Comparison of ENCODE assay signal across 3 cellular contexts in the genomic region with DNA sequence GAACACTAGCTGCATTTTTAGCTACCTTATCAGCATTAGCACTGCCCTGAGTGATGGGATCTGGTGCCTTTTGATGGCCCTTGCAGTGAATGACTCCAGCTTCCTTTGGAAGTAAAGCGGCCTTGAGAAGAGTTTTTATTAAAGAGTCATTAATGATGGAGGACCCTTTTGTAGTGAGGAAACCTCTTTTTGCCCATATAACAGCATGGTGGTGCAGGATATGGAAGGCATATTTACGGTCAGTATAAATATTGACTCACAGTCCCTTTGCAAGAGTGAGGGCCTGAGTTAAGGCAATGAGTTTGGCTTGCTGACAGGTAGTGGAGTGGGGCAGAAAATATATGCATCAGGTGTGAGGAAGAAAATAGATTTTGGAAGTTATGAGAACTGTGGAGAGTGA.
TF ChIP-seq lines count a peak whose summit lies in the region.

No MANE protein-coding gene starts in this region.

TF ChIP-seq in HCT116, 20 proteins besides CTCF, POLR2A, EP300 and RAD21:
- TF ChIP-seq CBX3 (IDR thresholded peaks at IDR 0.05; ENCODE audit: low read depth), result peak; percentile 53; the same call in 1 of the 2 replicates

TF ChIP-seq in GM12878, 131 proteins besides CTCF, POLR2A, EP300 and RAD21:
- 0 out of 2 replicates have a peak, but pooled peaks have one; percentile 21 for TF ChIP-seq CBX5 (IDR thresholded peaks at IDR 0.05; ENCODE audit: low read depth)

TF ChIP-seq in K562, 482 proteins besides CTCF, POLR2A, EP300 and RAD21:
- TF ChIP-seq CBX3 (IDR thresholded peaks at IDR 0.05; ENCODE audit: borderline replicate concordance in 1 of 2, low read length in 2 of 2) (peak in 1 of 2 experiments; percentile 37; a peak in 1 of 3 replicates), CBX5 (IDR thresholded peaks at IDR 0.05; ENCODE audit: borderline replicate concordance, low read depth) (peak; percentile 85; the same call in 1 of the 2 replicates)
